Comparison of ENCODE assay signal across 19 cellular contexts in genomic region chr7:93861325-93861949, GRCh38. TPM values are rescaled to one million over a fixed set of nuclear protein-coding genes. Genes with fewer than 3 reads are reported as not detected.
DNase-seq lines count a peak whose midpoint lies in the region; ATAC-seq, FAIRE-seq and TF ChIP-seq lines count a peak whose summit lies in the region.
"Had no signal": no experiment of that assay in that cellular context is flagged by ENCODE, and none has a peak within 500 bp of the region (broad histone marks: within the 10 kb centered on the region; RNA-seq: fewer than 3 reads in every experiment).

No MANE protein-coding gene starts in this region.

- no peaks in the 10 kb centered on the region for H3K9me3 Mint-ChIP-seq in T-helper 2 cell treated with Interferon-gamma antibody and Interleukin-4, amounts not matched to agents 5 μg/mL and 100 μg/mL, for 36 hours
- H3K9me3 Mint-ChIP-seq: activated CD4-positive, alpha-beta T cell treated with anti-CD3 and anti-CD28 coated beads, Interleukin-2, amount 10 ng/mL, durations not matched to agents 7 days and 5 days; CD8-positive, alpha-beta memory T cell; natural killer cell; stimulated activated naive CD8-positive, alpha-beta T cell treated with anti-CD3 and anti-CD28 coated beads, Interleukin-15, amount 100 ng/mL, for 72 hours; T-helper 1 cell treated with Interleukin-12 subunit alpha and Interleukin-12 subunit beta and Interleukin-4 antibody, amounts not matched to agents 30 μg/mL and 1 μg/mL, for 36 hours had no signal

- H3K27me3 ChIP-seq in OCI-LY3 (ENCODE audit: low read depth, low read length) = no peaks in the 10 kb centered on the region
- no peaks in the 10 kb centered on the region for H3K27me3 ChIP-seq in tibial artery
- H3K27me3 ChIP-seq: brain microvascular endothelial cell, hepatocyte had no signal

- 0 out of 3 replicates have a peak, but pooled peaks have one; percentile 4 for TF ChIP-seq CTCF in A549 (IDR thresholded peaks at IDR 0.05)
- peak; percentile 26 for TF ChIP-seq CTCF in GM12873 (IDR thresholded peaks at IDR 0.05; ENCODE audit: insufficient read depth, low read depth, low read length, missing control alignments)
- TF ChIP-seq CTCF in OCI-LY3 (IDR thresholded peaks at IDR 0.05; ENCODE audit: low read depth, low read length) = peak; percentile 31
- peak; percentile 26 for TF ChIP-seq CTCF in fibroblast of mammary gland (conservative IDR thresholded peaks at IDR 0.05; ENCODE audit: control insufficient read depth, insufficient read depth, low read depth, low read length)
- no peak for TF ChIP-seq CTCF in tibial artery (IDR thresholded peaks at IDR 0.05)

- ATAC-seq in A549 (no peak), GM18858 (IDR thresholded peaks at IDR 0.05; ENCODE audit: unreplicated experiment) (no peak), esophagus mucosa (no peak)
- ATAC-seq: left ventricle myocardium superior; natural killer cell; stimulated activated naive CD8-positive, alpha-beta T cell treated with anti-CD3 and anti-CD28 coated beads, Interleukin-15, amount 100 ng/mL, for 72 hours had no signal

- POLR2A ChIA-PET in A549 (lab: Yijun Ruan, JAX) = no interaction called here

- no peak overlapping the region for H3K9ac ChIP-seq in OCI-LY3 (ENCODE audit: low read length)

- H3K27ac ChIP-seq in A549 = no peak overlapping the region
- no peak overlapping the region for H3K27ac ChIP-seq in OCI-LY3 (ENCODE audit: low read length)
- H3K27ac ChIP-seq in tibial artery = no peak overlapping the region
- H3K27ac ChIP-seq: brain microvascular endothelial cell, hepatocyte had no signal

- H2AFZ ChIP-seq in OCI-LY3 (ENCODE audit: low read depth, low read length) = no peak overlapping the region
- H2AFZ ChIP-seq: hepatocyte had no signal

- H3K4me1 ChIP-seq in A549 = no peaks in the 10 kb centered on the region
- H3K4me1 ChIP-seq in OCI-LY3 (ENCODE audit: low read length) = peaks cover 7% of the 10 kb centered on the region
- no peaks in the 10 kb centered on the region for H3K4me1 ChIP-seq in tibial artery

- H3K4me1 Mint-ChIP-seq in T-helper 2 cell treated with Interferon-gamma antibody and Interleukin-4, amounts not matched to agents 5 μg/mL and 100 μg/mL, for 36 hours (ENCODE audit: low read depth) = no peaks in the 10 kb centered on the region
- H3K4me1 Mint-ChIP-seq: activated CD4-positive, alpha-beta T cell treated with anti-CD3 and anti-CD28 coated beads, Interleukin-2, amount 10 ng/mL, durations not matched to agents 7 days and 5 days; CD8-positive, alpha-beta memory T cell; natural killer cell; stimulated activated naive CD8-positive, alpha-beta T cell treated with anti-CD3 and anti-CD28 coated beads, Interleukin-15, amount 100 ng/mL, for 72 hours had no signal

- no peak for DNase-seq in A549 (ENCODE audit: low read depth in 1 of 2, low spot score in 1 of 2)
- no peak for DNase-seq in fibroblast of mammary gland (ENCODE audit: low read depth)
- DNase-seq in tibial artery = no peak
- no peak for DNase-seq in T-helper 2 cell treated with Interferon-gamma antibody and Interleukin-4, amounts not matched to agents 5 μg/mL and 100 μg/mL, for 36 hours (ENCODE audit: low spot score)
- DNase-seq: activated CD4-positive, alpha-beta T cell treated with anti-CD3 and anti-CD28 coated beads, Interleukin-2, amount 10 ng/mL, durations not matched to agents 7 days and 5 days; activated effector memory CD4-positive, alpha-beta T cell treated with Interleukin-2 at 50 U/mL for 16 hours; brain microvascular endothelial cell; CD8-positive, alpha-beta memory T cell; left ventricle myocardium superior; natural killer cell; stimulated activated naive CD8-positive, alpha-beta T cell treated with anti-CD3 and anti-CD28 coated beads, Interleukin-15, amount 100 ng/mL, for 72 hours had no signal

- TF ChIP-seq POLR2A in A549 (IDR thresholded peaks at IDR 0.05; ENCODE audit: low read length) = no peak

- peaks cover 6% of the 10 kb centered on the region for H3K27me3 Mint-ChIP-seq in T-helper 2 cell treated with Interferon-gamma antibody and Interleukin-4, amounts not matched to agents 5 μg/mL and 100 μg/mL, for 36 hours (ENCODE audit: low read depth)
- H3K27me3 Mint-ChIP-seq: CD8-positive, alpha-beta memory T cell had no signal

- no peaks in the 10 kb centered on the region for H3K36me3 ChIP-seq in OCI-LY3 (replicated peaks; ENCODE audit: low read depth, low read length)
- no peaks in the 10 kb centered on the region for H3K36me3 ChIP-seq in tibial artery
- H3K36me3 ChIP-seq: brain microvascular endothelial cell had no signal

- H3K4me2 ChIP-seq in A549 (no peak overlapping the region), OCI-LY3 (ENCODE audit: low read length) (no peak overlapping the region)
- H3K4me2 ChIP-seq: hepatocyte had no signal

- H3K9me3 ChIP-seq in A549 = no peaks in the 10 kb centered on the region
- H3K9me3 ChIP-seq in OCI-LY3 (ENCODE audit: insufficient read depth, low read length) = no peaks in the 10 kb centered on the region
- no peaks in the 10 kb centered on the region for H3K9me3 ChIP-seq in tibial artery

- H3K36me3 Mint-ChIP-seq in T-helper 2 cell treated with Interferon-gamma antibody and Interleukin-4, amounts not matched to agents 5 μg/mL and 100 μg/mL, for 36 hours (ENCODE audit: low read depth) = no peaks in the 10 kb centered on the region
- H3K36me3 Mint-ChIP-seq: CD8-positive, alpha-beta memory T cell; natural killer cell had no signal

- intact Hi-C loops in tibial artery (cut with DNase I; ENCODE audit: low total_unique reads) = no loop called here

- peak; percentile 13 for FAIRE-seq in A549 (lab: Jason Lieb, UNC)
- FAIRE-seq: endothelial cell of umbilical vein had no signal

- no peak overlapping the region for H3K4me3 Mint-ChIP-seq in T-helper 2 cell treated with Interferon-gamma antibody and Interleukin-4, amounts not matched to agents 5 μg/mL and 100 μg/mL, for 36 hours
- H3K4me3 Mint-ChIP-seq: activated CD4-positive, alpha-beta T cell treated with anti-CD3 and anti-CD28 coated beads, Interleukin-2, amount 10 ng/mL, durations not matched to agents 7 days and 5 days; CD8-positive, alpha-beta memory T cell; natural killer cell; stimulated activated naive CD8-positive, alpha-beta T cell treated with anti-CD3 and anti-CD28 coated beads, Interleukin-15, amount 100 ng/mL, for 72 hours; T-helper 1 cell treated with Interleukin-12 subunit alpha and Interleukin-12 subunit beta and Interleukin-4 antibody, amounts not matched to agents 30 μg/mL and 1 μg/mL, for 36 hours had no signal

- TF ChIP-seq RAD21 in A549 (conservative IDR thresholded peaks at IDR 0.05 in 1 of 2, IDR thresholded peaks at IDR 0.05 in 1 of 2) = no peak

- WGBS in A549 (ENCODE audit: missing lambda C conversion rate) = 59% methylated on average over 4 of the region's 4 CpGs

- CTCF ChIA-PET in A549 (lab: Yijun Ruan, JAX) = no interaction called here

- H3K4me3 ChIP-seq in A549 (no peak overlapping the region), OCI-LY3 (ENCODE audit: low read length) (no peak overlapping the region), fibroblast of mammary gland (ENCODE audit: control insufficient read depth, low read depth, low read length) (no peak overlapping the region), tibial artery (no peak overlapping the region)
- H3K4me3 ChIP-seq: hepatocyte had no signal

- no peak for TF ChIP-seq EP300 in A549 (IDR thresholded peaks at IDR 0.05)

- no peaks in the 10 kb centered on the region for H3K79me2 ChIP-seq in OCI-LY3 (ENCODE audit: low read length)
- H3K79me2 ChIP-seq: hepatocyte had no signal

- H4K20me1 ChIP-seq in OCI-LY3 (ENCODE audit: insufficient read depth, low read length) = no peaks in the 10 kb centered on the region

- H3K27ac Mint-ChIP-seq in T-helper 2 cell treated with Interferon-gamma antibody and Interleukin-4, amounts not matched to agents 5 μg/mL and 100 μg/mL, for 36 hours = no peak overlapping the region
- H3K27ac Mint-ChIP-seq: activated CD4-positive, alpha-beta T cell treated with anti-CD3 and anti-CD28 coated beads, Interleukin-2, amount 10 ng/mL, durations not matched to agents 7 days and 5 days; CD8-positive, alpha-beta memory T cell; natural killer cell; stimulated activated naive CD8-positive, alpha-beta T cell treated with anti-CD3 and anti-CD28 coated beads, Interleukin-15, amount 100 ng/mL, for 72 hours; T-helper 1 cell treated with Interleukin-12 subunit alpha and Interleukin-12 subunit beta and Interleukin-4 antibody, amounts not matched to agents 30 μg/mL and 1 μg/mL, for 36 hours had no signal

TF ChIP-seq in A549, 52 proteins besides CTCF, POLR2A, EP300 and RAD21 (continues in another document):
- TF ChIP-seq MAFK (IDR thresholded peaks at IDR 0.05; ENCODE audit: partially characterized antibody) (no peak), EHF (CRISPR knock-in tag; IDR thresholded peaks at IDR 0.05) (no peak), ZSCAN20 (CRISPR knock-in tag; IDR thresholded peaks at IDR 0.05) (no peak), MAZ (IDR thresholded peaks at IDR 0.05; ENCODE audit: borderline replicate concordance, low read depth, low read length) (no peak), HOXA7 (CRISPR knock-in tag; IDR thresholded peaks at IDR 0.05) (no peak), USF2 (IDR thresholded peaks at IDR 0.05) (no peak), POLR2AphosphoS2 (conservative IDR thresholded peaks at IDR 0.05; ENCODE audit: low read length) (no peak), NFE2L2 (conservative IDR thresholded peaks at IDR 0.05; ENCODE audit: low read length) (no peak), ZFP36 (IDR thresholded peaks at IDR 0.05; ENCODE audit: borderline replicate concordance, partially characterized antibody) (no peak), HOXB13 (CRISPR knock-in tag; IDR thresholded peaks at IDR 0.05; ENCODE audit: low read depth) (no peak)

RNA-seq across cellular contexts. Expression of gene TFPI2, which starts 29.1 kb away (rescaled TPM):
- polyA plus RNA-seq in A549 (2011; rRNA removed) (128 and 172 TPM in 2 replicates), A549 (2017; fragmentation: RNase III; extraction: RNeasy Plus Mini Kit Qiagen cat#74134 plus additional on column Dnase treatment) (156 to 182 TPM (median 163 TPM) in 3 replicates)
- polyA plus RNA-seq in A549 (2012; cell fraction: cytosol; rRNA removed) = 199 and 224 TPM in 2 replicates
- 139 and 305 TPM in 2 replicates for polyA plus RNA-seq in A549 (2012; cell fraction: nucleus; rRNA removed)
- polyA minus RNA-seq in A549 (2011; rRNA and poly(A)+ RNA removed) = 56.3 and 65.3 TPM in 2 replicates
- total RNA-seq in esophagus mucosa = 0.24 TPM
- total RNA-seq: activated CD4-positive, alpha-beta T cell treated with anti-CD3 and anti-CD28 coated beads, Interleukin-2, amount 10 ng/mL, durations not matched to agents 7 days and 5 days; CD8-positive, alpha-beta memory T cell; natural killer cell had no signal
- polyA plus RNA-seq: CD8-positive, alpha-beta memory T cell had no signal

RNA-seq across cellular contexts. Expression of gene GNGT1, which starts 44.9 kb away (rescaled TPM):
- polyA plus RNA-seq in A549 (2011; rRNA removed) = not detected in 2 replicates
- not detected in 2 replicates for polyA plus RNA-seq in A549 (2012; cell fraction: cytosol; rRNA removed)
- not detected in 2 replicates for polyA plus RNA-seq in A549 (2012; cell fraction: nucleus; rRNA removed)
- polyA plus RNA-seq in A549 (2017; fragmentation: RNase III; extraction: RNeasy Plus Mini Kit Qiagen cat#74134 plus additional on column Dnase treatment) = not detected in 3 replicates
- polyA minus RNA-seq in A549 (2011; rRNA and poly(A)+ RNA removed) = not detected in 2 replicates
- 0.08 TPM for total RNA-seq in esophagus mucosa
- total RNA-seq: activated CD4-positive, alpha-beta T cell treated with anti-CD3 and anti-CD28 coated beads, Interleukin-2, amount 10 ng/mL, durations not matched to agents 7 days and 5 days; CD8-positive, alpha-beta memory T cell; endothelial cell of umbilical vein; hepatocyte; left ventricle myocardium superior; M059J; natural killer cell had no signal
- polyA plus RNA-seq: CD8-positive, alpha-beta memory T cell; endothelial cell of umbilical vein had no signal

Comparison
In these comparisons a context has a peak if more than half of its experiments do, and no peak if none do; other contexts are left out.
1. CTCF ChIP-seq: peak in A549 (single experiment), GM12873 (single experiment), OCI-LY3 (single experiment) and fibroblast of mammary gland (single experiment); none in tibial artery (0 of 2).